Comparison of ENCODE assay signal across 3 cellular contexts in genomic region chr19:28044477-28044876, GRCh38.
"Had no signal": no experiment of that assay in that cellular context is flagged by ENCODE, and none has a peak within 500 bp of the region (broad histone marks: within the 10 kb centered on the region; RNA-seq: fewer than 3 reads in every experiment).

No MANE protein-coding gene starts in this region.

- DNase-seq: GDM1, GF-D8 had no signal

- H3K4me3 ChIP-seq: GM12878 had no signal
